ENCODE assay signal across 2 cellular contexts in genomic region chr22:20908717-20909116, GRCh38. TPM values are rescaled to one million over a fixed set of nuclear protein-coding genes. Genes with fewer than 3 reads are reported as not detected.
"Had no signal": no experiment of that assay in that cellular context is flagged by ENCODE, and none has a peak within 500 bp of the region (broad histone marks: within the 10 kb centered on the region; RNA-seq: fewer than 3 reads in every experiment).

No MANE protein-coding gene starts in this region.

RNA-seq across cellular contexts. Expression of gene AIFM3, which starts 58.3 kb away (rescaled TPM):
- total RNA-seq: activated CD4-positive, alpha-beta memory T cell treated with anti-CD3 and anti-CD28 coated beads for 36 hours; T-helper 1 cell treated with Interleukin-12 subunit alpha and Interleukin-12 subunit beta and Interleukin-4 antibody, amounts not matched to agents 30 ng/mL and 1 ng/mL, for 36 hours had no signal
